24 cellular contexts compared by ENCODE assay signal in genomic region chr1:2454227-2454626, GRCh38.
"Had no signal": no experiment of that assay in that cellular context is flagged by ENCODE, and none has a peak within 500 bp of the region (broad histone marks: within the 10 kb centered on the region; RNA-seq: fewer than 3 reads in every experiment).

No MANE protein-coding gene starts in this region.

- DNase-seq: effector CD4-positive, alpha-beta T cell; endodermal cell; foreskin melanocyte; head of caudate nucleus; kidney; left colon; left ventricle myocardium superior; naive thymus-derived CD4-positive, alpha-beta T cell; nephron progenitor cell; posterior cingulate gyrus; sigmoid colon; stimulated activated CD4-positive, alpha-beta T cell treated with anti-CD3 and anti-CD28 coated beads, Interleukin-2, amount 100 ng/mL, for 24 hours; stimulated activated CD4-positive, alpha-beta T cell treated with anti-CD3 and anti-CD28 coated beads, Interleukin-4, amount 100 ng/mL, for 4 hours; stimulated activated naive B cell treated with anti-CD40 and anti-IgM and Interleukin-4, amounts not matched to agents 10 μg/mL and 1 μg/mL and 100 μg/mL, for 72 hours; stimulated activated naive CD8-positive, alpha-beta T cell treated with anti-CD3 and anti-CD28 coated beads, Interleukin-15, amount 100 ng/mL, for 72 hours; trophoblast cell had no signal

- H3K36me3 ChIP-seq: neutrophil, sigmoid colon had no signal

- H3K4me3 Mint-ChIP-seq: dendritic cell treated with granulocyte-macrophage colony-stimulating factor and Interleukin-4, amounts not matched to agents 40 ng/mL and 50 ng/mL, for 4 days; endodermal cell; naive thymus-derived CD4-positive, alpha-beta T cell; nephron progenitor cell; stimulated activated naive B cell treated with anti-CD40 and anti-IgM and Interleukin-4, amounts not matched to agents 10 μg/mL and 1 μg/mL and 100 μg/mL, for 72 hours; stimulated activated naive CD8-positive, alpha-beta T cell treated with anti-CD3 and anti-CD28 coated beads, Interleukin-15, amount 100 ng/mL, for 72 hours had no signal

- H3K9me3 ChIP-seq: neutrophil, sigmoid colon had no signal

- H3K27me3 ChIP-seq: hepatocyte had no signal

- H2AFZ ChIP-seq: hepatocyte had no signal

- H3K9me3 Mint-ChIP-seq: dendritic cell treated with granulocyte-macrophage colony-stimulating factor and Interleukin-4, amounts not matched to agents 40 ng/mL and 50 ng/mL, for 4 days; endodermal cell; naive thymus-derived CD4-positive, alpha-beta T cell; nephron progenitor cell; stimulated activated naive B cell treated with anti-CD40 and anti-IgM and Interleukin-4, amounts not matched to agents 10 μg/mL and 1 μg/mL and 100 μg/mL, for 72 hours; stimulated activated naive CD8-positive, alpha-beta T cell treated with anti-CD3 and anti-CD28 coated beads, Interleukin-15, amount 100 ng/mL, for 72 hours had no signal

- ATAC-seq: left colon; left ventricle myocardium superior; naive thymus-derived CD4-positive, alpha-beta T cell; stimulated activated naive B cell treated with anti-CD40 and anti-IgM and Interleukin-4, amounts not matched to agents 10 μg/mL and 1 μg/mL and 100 μg/mL, for 72 hours had no signal

- H3K79me2 ChIP-seq: hepatocyte had no signal

- H3K4me2 ChIP-seq: hepatocyte had no signal

- FAIRE-seq: colon, endothelial cell of umbilical vein, kidney, urothelium cell line had no signal

- H3K4me1 ChIP-seq: sigmoid colon had no signal

- H3K36me3 Mint-ChIP-seq: naive thymus-derived CD4-positive, alpha-beta T cell; stimulated activated naive B cell treated with anti-CD40 and anti-IgM and Interleukin-4, amounts not matched to agents 10 μg/mL and 1 μg/mL and 100 μg/mL, for 72 hours had no signal

- H3K27ac ChIP-seq: hepatocyte, neutrophil, sigmoid colon, skin epidermis had no signal

- H3K4me1 Mint-ChIP-seq: endodermal cell; naive thymus-derived CD4-positive, alpha-beta T cell; stimulated activated naive CD8-positive, alpha-beta T cell treated with anti-CD3 and anti-CD28 coated beads, Interleukin-15, amount 100 ng/mL, for 72 hours had no signal

- H3K4me3 ChIP-seq: hepatocyte, lung, sigmoid colon, skin epidermis had no signal

- H3K27me3 Mint-ChIP-seq: naive thymus-derived CD4-positive, alpha-beta T cell; stimulated activated naive CD8-positive, alpha-beta T cell treated with anti-CD3 and anti-CD28 coated beads, Interleukin-15, amount 100 ng/mL, for 72 hours had no signal
